ENCODE assay signal across 1 cellular context in the genomic region with DNA sequence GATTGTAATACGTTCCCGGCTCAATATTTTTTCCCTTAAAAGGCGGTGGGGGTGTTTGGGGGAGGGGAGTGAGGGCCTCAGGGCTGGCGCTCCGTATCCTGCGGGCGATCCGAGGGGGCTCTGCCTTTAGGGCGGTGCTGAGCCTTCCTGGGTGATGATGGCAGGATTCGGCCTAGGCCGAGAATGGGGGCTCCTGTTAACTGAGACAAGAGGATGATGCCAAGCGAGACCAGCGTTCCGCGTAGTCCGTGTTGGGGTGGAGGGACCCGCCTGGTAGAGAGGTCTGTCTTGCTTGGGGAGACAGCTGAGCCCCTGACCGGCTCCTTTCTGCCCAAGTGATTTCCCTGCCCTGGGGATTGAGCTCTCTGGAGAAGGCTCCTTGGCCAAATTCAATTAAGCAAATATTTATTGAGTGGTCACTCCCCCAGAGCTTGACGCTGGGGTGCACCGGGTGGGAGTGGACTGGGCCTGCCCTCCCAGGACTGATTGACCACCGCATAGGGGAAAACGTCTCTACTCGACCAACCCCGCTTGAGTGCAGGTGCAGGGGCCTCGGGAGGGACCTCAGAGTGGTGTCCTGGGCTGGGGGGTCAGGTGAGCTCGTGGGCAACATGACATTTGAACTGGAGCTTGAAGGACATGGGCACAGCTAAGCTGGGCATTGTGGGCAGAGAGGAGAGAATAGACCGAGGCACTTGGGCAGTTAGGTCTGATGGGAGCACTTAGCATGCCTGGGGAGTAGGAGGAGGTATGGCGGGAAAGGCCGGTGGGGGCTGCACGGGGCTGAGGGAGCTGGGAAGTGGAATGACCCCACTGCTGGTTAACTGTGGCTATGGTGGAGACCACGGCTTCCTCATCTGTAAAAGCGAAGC.
TF ChIP-seq lines count a peak whose summit lies in the region.

No MANE protein-coding gene starts in this region.

TF ChIP-seq in SK-N-SH treated with all-trans-retinoic acid at 6 μM for 48 hours, 23 proteins besides CTCF, POLR2A, EP300 and RAD21 (continued from another document):
- TF ChIP-seq PATZ1 (CRISPR knock-in tag; IDR thresholded peaks at IDR 0.05; ENCODE audit: borderline replicate concordance) (no peak), ARNTL (CRISPR knock-in tag; IDR thresholded peaks at IDR 0.05; ENCODE audit: borderline replicate concordance, low read depth) (no peak), ZC3H10 (CRISPR knock-in tag; IDR thresholded peaks at IDR 0.05) (no peak), ESRRG (CRISPR knock-in tag; IDR thresholded peaks at IDR 0.05) (no peak), ZNF70 (CRISPR knock-in tag; IDR thresholded peaks at IDR 0.05) (no peak), TOX (CRISPR knock-in tag; IDR thresholded peaks at IDR 0.05; ENCODE audit: borderline replicate concordance) (no peak), ISL1 (CRISPR knock-in tag; IDR thresholded peaks at IDR 0.05) (no peak)
- TF ChIP-seq, protein P1, sequence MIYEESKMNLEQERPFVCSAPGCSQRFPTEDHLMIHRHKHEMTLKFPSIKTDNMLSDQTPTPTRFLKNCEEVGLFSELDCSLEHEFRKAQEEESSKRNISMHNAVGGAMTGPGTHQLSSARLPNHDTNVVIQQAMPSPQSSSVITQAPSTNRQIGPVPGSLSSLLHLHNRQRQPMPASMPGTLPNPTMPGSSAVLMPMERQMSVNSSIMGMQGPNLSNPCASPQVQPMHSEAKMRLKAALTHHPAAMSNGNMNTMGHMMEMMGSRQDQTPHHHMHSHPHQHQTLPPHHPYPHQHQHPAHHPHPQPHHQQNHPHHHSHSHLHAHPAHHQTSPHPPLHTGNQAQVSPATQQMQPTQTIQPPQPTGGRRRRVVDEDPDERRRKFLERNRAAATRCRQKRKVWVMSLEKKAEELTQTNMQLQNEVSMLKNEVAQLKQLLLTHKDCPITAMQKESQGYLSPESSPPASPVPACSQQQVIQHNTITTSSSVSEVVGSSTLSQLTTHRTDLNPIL (CRISPR knock-in tag; IDR thresholded peaks at IDR 0.05; ENCODE audit: low read depth), result no peak
- TF ChIP-seq, protein P2, sequence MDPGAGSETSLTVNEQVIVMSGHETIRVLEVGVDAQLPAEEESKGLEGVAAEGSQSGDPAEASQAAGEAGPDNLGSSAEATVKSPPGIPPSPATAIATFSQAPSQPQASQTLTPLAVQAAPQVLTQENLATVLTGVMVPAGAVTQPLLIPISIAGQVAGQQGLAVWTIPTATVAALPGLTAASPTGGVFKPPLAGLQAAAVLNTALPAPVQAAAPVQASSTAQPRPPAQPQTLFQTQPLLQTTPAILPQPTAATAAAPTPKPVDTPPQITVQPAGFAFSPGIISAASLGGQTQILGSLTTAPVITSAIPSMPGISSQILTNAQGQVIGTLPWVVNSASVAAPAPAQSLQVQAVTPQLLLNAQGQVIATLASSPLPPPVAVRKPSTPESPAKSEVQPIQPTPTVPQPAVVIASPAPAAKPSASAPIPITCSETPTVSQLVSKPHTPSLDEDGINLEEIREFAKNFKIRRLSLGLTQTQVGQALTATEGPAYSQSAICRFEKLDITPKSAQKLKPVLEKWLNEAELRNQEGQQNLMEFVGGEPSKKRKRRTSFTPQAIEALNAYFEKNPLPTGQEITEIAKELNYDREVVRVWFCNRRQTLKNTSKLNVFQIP (CRISPR knock-in tag; IDR thresholded peaks at IDR 0.05; ENCODE audit: borderline replicate concordance, low read depth), result no peak
